21 cellular contexts compared by ENCODE assay signal in the genomic region with DNA sequence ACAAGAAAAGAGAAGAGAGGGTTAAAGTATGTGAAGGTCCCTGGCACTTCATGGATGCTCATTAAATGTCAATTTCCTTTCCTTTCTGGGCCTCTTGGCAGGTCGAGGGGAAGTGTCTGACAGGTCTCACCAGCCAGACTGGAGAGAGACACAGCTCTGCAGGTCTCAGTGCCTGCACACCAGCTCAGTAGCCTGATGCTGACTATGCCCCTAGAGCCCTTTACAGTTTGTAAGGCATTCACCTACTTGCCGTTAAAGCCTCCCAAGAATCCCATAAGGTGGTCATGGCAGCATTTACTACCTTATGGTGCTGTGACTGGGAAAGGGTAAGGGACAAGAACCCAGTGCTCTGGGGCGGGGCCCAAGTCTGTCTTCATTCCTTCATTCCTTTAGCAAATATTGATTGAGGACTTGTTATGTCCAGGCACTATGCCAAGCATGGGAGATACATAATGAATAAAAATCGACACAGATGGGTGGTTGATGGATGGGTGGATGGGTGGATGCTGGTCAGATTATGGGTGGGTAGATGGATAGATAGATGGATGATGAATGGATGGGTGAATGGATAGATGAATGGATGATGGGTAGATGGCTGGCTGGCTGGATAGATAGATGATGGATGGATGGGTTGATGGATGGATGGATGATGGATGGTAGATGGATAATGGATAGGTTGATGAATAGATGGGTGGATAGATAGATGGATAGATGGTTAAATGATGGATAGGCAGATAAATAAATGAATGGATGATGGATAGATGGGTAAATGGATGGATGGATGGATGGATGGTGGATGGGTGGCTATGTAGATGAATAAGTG. TPM values are rescaled to one million over a fixed set of nuclear protein-coding genes. Genes with fewer than 3 reads are reported as not detected.
"Had no signal": no experiment of that assay in that cellular context is flagged by ENCODE, and none has a peak within 500 bp of the region (broad histone marks: within the 10 kb centered on the region; RNA-seq: fewer than 3 reads in every experiment).

No MANE protein-coding gene starts in this region.

- H3K27me3 ChIP-seq: pancreas, thyroid gland, vagina had no signal

- DNase-seq: activated CD4-positive, alpha-beta T cell treated with anti-CD3 and anti-CD28 coated beads for 48 hours; activated CD4-positive, CD25-positive, alpha-beta regulatory T cell; activated CD8-positive, alpha-beta T cell treated with anti-CD3 and anti-CD28 coated beads for 36 hours; activated naive CD4-positive, alpha-beta T cell treated with anti-CD3 and anti-CD28 coated beads for 36 hours; activated T-cell treated with anti-CD3 and anti-CD28 coated beads, Interleukin-2, amount 50 U/mL, for 1 hour; anterior cingulate cortex; central memory CD4-positive, alpha-beta T cell; erythroblast; head of caudate nucleus; mesenchymal stem cell; natural killer cell; pancreas; stimulated activated CD4-positive, alpha-beta T cell treated with anti-CD3 and anti-CD28 coated beads, Interleukin-2, amount 100 ng/mL, for 24 hours; stimulated activated naive CD4-positive, alpha-beta T cell treated with Interleukin-2 at 50 U/mL for 16 hours; T-cell; T-helper 9 cell; thyroid gland had no signal

- H3K36me3 ChIP-seq: pancreas, thyroid gland, vagina had no signal

- H3K4me1 ChIP-seq: vagina had no signal

- H3K27ac ChIP-seq: thyroid gland, vagina had no signal

- H3K9me3 ChIP-seq: pancreas, thyroid gland, vagina had no signal

- H3K4me3 ChIP-seq: pancreas, thyroid gland, vagina had no signal

RNA-seq across cellular contexts. Expression of a gene that starts 21.3 kb away (rescaled TPM):
- total RNA-seq: activated CD8-positive, alpha-beta T cell treated with anti-CD3 and anti-CD28 coated beads for 36 hours; activated naive CD4-positive, alpha-beta T cell treated with anti-CD3 and anti-CD28 coated beads for 36 hours; activated T-helper 17 cell treated with anti-CD3 and anti-CD28 coated beads, Interleukin-2, amount 50 U/mL, for 72 hours; natural killer cell; subcutaneous adipose tissue; vagina had no signal

RNA-seq across cellular contexts. Expression of a gene that starts 34.9 kb away (rescaled TPM):
- total RNA-seq: natural killer cell had no signal

RNA-seq across cellular contexts. Expression of a gene that starts 42.3 kb away (rescaled TPM):
- total RNA-seq: activated CD8-positive, alpha-beta T cell treated with anti-CD3 and anti-CD28 coated beads for 36 hours; activated naive CD4-positive, alpha-beta T cell treated with anti-CD3 and anti-CD28 coated beads for 36 hours; activated T-helper 17 cell treated with anti-CD3 and anti-CD28 coated beads, Interleukin-2, amount 50 U/mL, for 72 hours; lower leg skin; natural killer cell; subcutaneous adipose tissue; vagina had no signal
